Comparison of ENCODE assay signal across 21 cellular contexts in genomic region chr9:115069302-115069701, GRCh38. TPM values are rescaled to one million over a fixed set of nuclear protein-coding genes. Genes with fewer than 3 reads are reported as not detected.
DNase-seq lines count a peak whose midpoint lies in the region; ATAC-seq and TF ChIP-seq lines count a peak whose summit lies in the region.
"Had no signal": no experiment of that assay in that cellular context is flagged by ENCODE, and none has a peak within 500 bp of the region (broad histone marks: within the 10 kb centered on the region; RNA-seq: fewer than 3 reads in every experiment).

No MANE protein-coding gene starts in this region.

- peaks cover 49% of the 10 kb centered on the region for H3K4me1 Mint-ChIP-seq in chondrocyte (ENCODE audit: low read depth)
- H3K4me1 Mint-ChIP-seq in activated naive CD8-positive, alpha-beta T cell treated with anti-CD3 and anti-CD28 coated beads, Interleukin-2, amount 50 U/mL, for 24 hours: peaks cover 1% of the 10 kb centered on the region
- H3K4me1 Mint-ChIP-seq: B cell, IgD-negative memory B cell had no signal

- peak overlapping the region; percentile 41 for H3K27ac Mint-ChIP-seq in chondrocyte (ENCODE audit: unreplicated experiment)
- no peak overlapping the region for H3K27ac Mint-ChIP-seq in activated naive CD8-positive, alpha-beta T cell treated with anti-CD3 and anti-CD28 coated beads, Interleukin-2, amount 50 U/mL, for 24 hours
- H3K27ac Mint-ChIP-seq: B cell; CD8-positive, alpha-beta T cell; GM23338; HFFc6; IgD-negative memory B cell had no signal

- H3K27me3 Mint-ChIP-seq in chondrocyte (ENCODE audit: low read depth): no peaks in the 10 kb centered on the region
- H3K27me3 Mint-ChIP-seq in activated naive CD8-positive, alpha-beta T cell treated with anti-CD3 and anti-CD28 coated beads, Interleukin-2, amount 50 U/mL, for 24 hours: peaks cover 32% of the 10 kb centered on the region

- H3K27ac ChIP-seq in SK-N-MC: peak overlapping the region; percentile 100
- H3K27ac ChIP-seq in muscle layer of colon (ENCODE audit: low read depth, low read length): peak overlapping the region; percentile 47
- H3K27ac ChIP-seq in stomach smooth muscle (ENCODE audit: low read length): peak overlapping the region; percentile 63
- H3K27ac ChIP-seq: BLaER1 treated with 17β-estradiol and CSF1 and Interleukin-3, amounts not matched to agents 10 nM and 100 nM had no signal

- H3K4me1 ChIP-seq in muscle layer of colon (ENCODE audit: insufficient read depth, low read length): peaks cover 53% of the 10 kb centered on the region
- peaks cover 35% of the 10 kb centered on the region for H3K4me1 ChIP-seq in stomach smooth muscle (ENCODE audit: control insufficient read depth, insufficient read depth, low read length)
- no peaks in the 10 kb centered on the region for H3K4me1 ChIP-seq in HAP-1
- H3K4me1 ChIP-seq: BLaER1 treated with 17β-estradiol and CSF1 and Interleukin-3, amounts not matched to agents 10 nM and 100 nM had no signal

- no peak overlapping the region for H3K4me3 Mint-ChIP-seq in chondrocyte (ENCODE audit: unreplicated experiment)
- H3K4me3 Mint-ChIP-seq in activated naive CD8-positive, alpha-beta T cell treated with anti-CD3 and anti-CD28 coated beads, Interleukin-2, amount 50 U/mL, for 24 hours: no peak overlapping the region
- H3K4me3 Mint-ChIP-seq: B cell; CD8-positive, alpha-beta T cell; GM23338; HFFc6; IgD-negative memory B cell had no signal

- peak overlapping the region; percentile 26; the same call in 1 of the 2 replicates for H3K4me3 ChIP-seq in SK-N-MC
- no peak overlapping the region for H3K4me3 ChIP-seq in muscle layer of colon (ENCODE audit: low read depth in 1 of 2, low read length in 2 of 2)
- H3K4me3 ChIP-seq in stomach smooth muscle (ENCODE audit: low read length in 2 of 2): no peak overlapping the region
- no peak overlapping the region for H3K4me3 ChIP-seq in HAP-1
- H3K4me3 ChIP-seq: BLaER1 treated with 17β-estradiol and CSF1 and Interleukin-3, amounts not matched to agents 10 nM and 100 nM; GM23338 had no signal

- no peaks in the 10 kb centered on the region; the same call in 1 of the 2 replicates for H3K9me3 ChIP-seq in SK-N-MC (ENCODE audit: low read depth, low read length)
- H3K9me3 ChIP-seq in muscle layer of colon (ENCODE audit: low read length): no peaks in the 10 kb centered on the region
- no peaks in the 10 kb centered on the region for H3K9me3 ChIP-seq in stomach smooth muscle (ENCODE audit: control insufficient read depth in 2 of 2, low read length in 2 of 2)
- H3K9me3 ChIP-seq in HAP-1: no peaks in the 10 kb centered on the region
- H3K9me3 ChIP-seq: BLaER1 treated with 17β-estradiol and CSF1 and Interleukin-3, amounts not matched to agents 10 nM and 100 nM had no signal

- H3K9me3 Mint-ChIP-seq in chondrocyte (ENCODE audit: low read depth): no peaks in the 10 kb centered on the region
- H3K9me3 Mint-ChIP-seq in activated naive CD8-positive, alpha-beta T cell treated with anti-CD3 and anti-CD28 coated beads, Interleukin-2, amount 50 U/mL, for 24 hours: no peaks in the 10 kb centered on the region
- H3K9me3 Mint-ChIP-seq: CD8-positive, alpha-beta T cell; GM23338; HFFc6; IgD-negative memory B cell had no signal

- H3K36me3 Mint-ChIP-seq in chondrocyte (ENCODE audit: low read depth): peaks cover 7% of the 10 kb centered on the region
- H3K36me3 Mint-ChIP-seq in activated naive CD8-positive, alpha-beta T cell treated with anti-CD3 and anti-CD28 coated beads, Interleukin-2, amount 50 U/mL, for 24 hours (ENCODE audit: low read depth): no peaks in the 10 kb centered on the region
- H3K36me3 Mint-ChIP-seq: CD8-positive, alpha-beta T cell; IgD-negative memory B cell had no signal

- no peak for TF ChIP-seq CTCF in chondrocyte (IDR thresholded peaks at IDR 0.05)

- no peak for ATAC-seq in activated naive CD8-positive, alpha-beta T cell treated with anti-CD3 and anti-CD28 coated beads, Interleukin-2, amount 50 U/mL, for 24 hours
- ATAC-seq: CD8-positive, alpha-beta T cell; GM23338; HCT116 had no signal

- H3K27me3 ChIP-seq in muscle layer of colon (ENCODE audit: control insufficient read depth in 1 of 2, insufficient read depth in 2 of 2, low read length in 2 of 2) (no peaks in the 10 kb centered on the region), stomach smooth muscle (ENCODE audit: control insufficient read depth in 1 of 2, insufficient read depth in 2 of 2, low read length in 2 of 2) (no peaks in the 10 kb centered on the region), HAP-1 (ENCODE audit: low read depth) (no peaks in the 10 kb centered on the region; the same call in 1 of the 2 replicates)
- H3K27me3 ChIP-seq: BLaER1 treated with 17β-estradiol and CSF1 and Interleukin-3, amounts not matched to agents 10 nM and 100 nM had no signal

- DNase-seq in SK-N-MC (ENCODE audit: low read depth, low spot score) (no peak), chondrocyte (ENCODE audit: low spot score) (no peak), NCI-H526 treated with DMSO at 0.1 percent for 48 hours (lab: John Stamatoyannopoulos, UW) (no peak), KG1 (lab: John Stamatoyannopoulos, UW) (no peak), HAP-1 (ENCODE audit: low spot score in 2 of 2) (no peak)
- DNase-seq in activated naive CD8-positive, alpha-beta T cell treated with anti-CD3 and anti-CD28 coated beads, Interleukin-2, amount 50 U/mL, for 24 hours: no peak
- DNase-seq: 8988T; Calu3; CD8-positive, alpha-beta T cell; DMS53; DND-41; EL; HFFc6 had no signal

- H3K9ac ChIP-seq in SK-N-MC (ENCODE audit: insufficient read length) (peak overlapping the region; percentile 74), muscle layer of colon (ENCODE audit: low read length) (no peak overlapping the region), stomach smooth muscle (ENCODE audit: low read length in 2 of 2) (peak overlapping the region in 1 of 2 donors; percentile 29)
- H3K9ac ChIP-seq: BLaER1 treated with 17β-estradiol and CSF1 and Interleukin-3, amounts not matched to agents 10 nM and 100 nM had no signal

- in situ Hi-C loops in HAP-1 (cut with MboI; ENCODE audit: low sequenced_read_pairs): no loop called here

- H3K36me3 ChIP-seq in SK-N-MC (ENCODE audit: insufficient read depth, low read length): peaks cover 22% of the 10 kb centered on the region
- peaks cover 64% of the 10 kb centered on the region for H3K36me3 ChIP-seq in muscle layer of colon (ENCODE audit: insufficient read depth, low read length)
- H3K36me3 ChIP-seq in stomach smooth muscle (ENCODE audit: control insufficient read depth in 2 of 2, insufficient read depth in 2 of 2, low read length in 2 of 2): peaks cover 39 to 53% of the 10 kb centered on the region in 2 donors
- H3K36me3 ChIP-seq in HAP-1 (replicated peaks): no peaks in the 10 kb centered on the region
- H3K36me3 ChIP-seq: BLaER1 treated with 17β-estradiol and CSF1 and Interleukin-3, amounts not matched to agents 10 nM and 100 nM had no signal

RNA-seq across cellular contexts. Expression of gene TNC, which starts 48.7 kb away (rescaled TPM):
- 61.3 to 179 TPM (median 64.1 TPM) in 3 replicates for total RNA-seq in chondrocyte
- total RNA-seq: B cell; CD8-positive, alpha-beta T cell; G401 had no signal

Comparison
In these comparisons a context has a peak if more than half of its experiments do, and no peak if none do; other contexts are left out.
1. H3K27ac ChIP-seq: peak in every context shown above with its lines; median percentile 100 in SK-N-MC; 63 in stomach smooth muscle; 47 in muscle layer of colon.